In the genomic region with DNA sequence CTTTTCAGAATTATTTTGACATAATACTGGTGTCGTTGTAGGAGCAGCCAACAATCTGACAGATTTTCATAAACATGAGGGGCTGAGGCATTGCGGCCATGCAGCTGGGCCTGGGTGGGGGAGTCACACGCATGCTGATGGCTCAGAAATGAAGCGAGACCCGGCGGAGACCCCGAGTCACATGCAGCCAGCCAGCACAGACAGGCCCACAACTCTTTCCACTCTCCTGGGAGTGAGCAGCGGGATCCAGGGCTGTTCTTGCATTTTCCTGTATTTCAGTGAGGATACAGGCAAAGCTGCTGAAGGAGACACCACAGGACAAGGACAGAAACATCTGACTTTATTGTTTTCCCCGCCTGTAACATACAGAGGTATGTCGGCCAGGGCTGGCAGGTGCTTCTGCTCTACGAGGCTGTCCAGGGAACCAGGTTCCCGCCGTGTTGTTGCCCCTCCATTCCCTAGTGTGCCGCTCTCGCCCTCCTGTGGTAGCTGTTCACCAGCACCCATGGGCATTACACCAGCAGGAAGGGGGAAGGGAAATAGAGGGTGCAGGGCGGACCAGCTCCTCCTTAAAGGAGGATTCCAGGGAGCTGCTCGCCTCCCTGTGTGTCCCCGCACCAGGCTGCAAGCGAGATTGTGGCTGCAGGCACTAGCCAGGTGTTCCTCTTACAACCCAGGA, we compare ENCODE assay signal across 1 cellular context.
TF ChIP-seq lines count a peak whose summit lies in the region.

No MANE protein-coding gene starts in this region.

TF ChIP-seq in H1, 55 proteins besides CTCF, POLR2A, EP300 and RAD21 (continued from another document):
- TF ChIP-seq, protein P1, sequence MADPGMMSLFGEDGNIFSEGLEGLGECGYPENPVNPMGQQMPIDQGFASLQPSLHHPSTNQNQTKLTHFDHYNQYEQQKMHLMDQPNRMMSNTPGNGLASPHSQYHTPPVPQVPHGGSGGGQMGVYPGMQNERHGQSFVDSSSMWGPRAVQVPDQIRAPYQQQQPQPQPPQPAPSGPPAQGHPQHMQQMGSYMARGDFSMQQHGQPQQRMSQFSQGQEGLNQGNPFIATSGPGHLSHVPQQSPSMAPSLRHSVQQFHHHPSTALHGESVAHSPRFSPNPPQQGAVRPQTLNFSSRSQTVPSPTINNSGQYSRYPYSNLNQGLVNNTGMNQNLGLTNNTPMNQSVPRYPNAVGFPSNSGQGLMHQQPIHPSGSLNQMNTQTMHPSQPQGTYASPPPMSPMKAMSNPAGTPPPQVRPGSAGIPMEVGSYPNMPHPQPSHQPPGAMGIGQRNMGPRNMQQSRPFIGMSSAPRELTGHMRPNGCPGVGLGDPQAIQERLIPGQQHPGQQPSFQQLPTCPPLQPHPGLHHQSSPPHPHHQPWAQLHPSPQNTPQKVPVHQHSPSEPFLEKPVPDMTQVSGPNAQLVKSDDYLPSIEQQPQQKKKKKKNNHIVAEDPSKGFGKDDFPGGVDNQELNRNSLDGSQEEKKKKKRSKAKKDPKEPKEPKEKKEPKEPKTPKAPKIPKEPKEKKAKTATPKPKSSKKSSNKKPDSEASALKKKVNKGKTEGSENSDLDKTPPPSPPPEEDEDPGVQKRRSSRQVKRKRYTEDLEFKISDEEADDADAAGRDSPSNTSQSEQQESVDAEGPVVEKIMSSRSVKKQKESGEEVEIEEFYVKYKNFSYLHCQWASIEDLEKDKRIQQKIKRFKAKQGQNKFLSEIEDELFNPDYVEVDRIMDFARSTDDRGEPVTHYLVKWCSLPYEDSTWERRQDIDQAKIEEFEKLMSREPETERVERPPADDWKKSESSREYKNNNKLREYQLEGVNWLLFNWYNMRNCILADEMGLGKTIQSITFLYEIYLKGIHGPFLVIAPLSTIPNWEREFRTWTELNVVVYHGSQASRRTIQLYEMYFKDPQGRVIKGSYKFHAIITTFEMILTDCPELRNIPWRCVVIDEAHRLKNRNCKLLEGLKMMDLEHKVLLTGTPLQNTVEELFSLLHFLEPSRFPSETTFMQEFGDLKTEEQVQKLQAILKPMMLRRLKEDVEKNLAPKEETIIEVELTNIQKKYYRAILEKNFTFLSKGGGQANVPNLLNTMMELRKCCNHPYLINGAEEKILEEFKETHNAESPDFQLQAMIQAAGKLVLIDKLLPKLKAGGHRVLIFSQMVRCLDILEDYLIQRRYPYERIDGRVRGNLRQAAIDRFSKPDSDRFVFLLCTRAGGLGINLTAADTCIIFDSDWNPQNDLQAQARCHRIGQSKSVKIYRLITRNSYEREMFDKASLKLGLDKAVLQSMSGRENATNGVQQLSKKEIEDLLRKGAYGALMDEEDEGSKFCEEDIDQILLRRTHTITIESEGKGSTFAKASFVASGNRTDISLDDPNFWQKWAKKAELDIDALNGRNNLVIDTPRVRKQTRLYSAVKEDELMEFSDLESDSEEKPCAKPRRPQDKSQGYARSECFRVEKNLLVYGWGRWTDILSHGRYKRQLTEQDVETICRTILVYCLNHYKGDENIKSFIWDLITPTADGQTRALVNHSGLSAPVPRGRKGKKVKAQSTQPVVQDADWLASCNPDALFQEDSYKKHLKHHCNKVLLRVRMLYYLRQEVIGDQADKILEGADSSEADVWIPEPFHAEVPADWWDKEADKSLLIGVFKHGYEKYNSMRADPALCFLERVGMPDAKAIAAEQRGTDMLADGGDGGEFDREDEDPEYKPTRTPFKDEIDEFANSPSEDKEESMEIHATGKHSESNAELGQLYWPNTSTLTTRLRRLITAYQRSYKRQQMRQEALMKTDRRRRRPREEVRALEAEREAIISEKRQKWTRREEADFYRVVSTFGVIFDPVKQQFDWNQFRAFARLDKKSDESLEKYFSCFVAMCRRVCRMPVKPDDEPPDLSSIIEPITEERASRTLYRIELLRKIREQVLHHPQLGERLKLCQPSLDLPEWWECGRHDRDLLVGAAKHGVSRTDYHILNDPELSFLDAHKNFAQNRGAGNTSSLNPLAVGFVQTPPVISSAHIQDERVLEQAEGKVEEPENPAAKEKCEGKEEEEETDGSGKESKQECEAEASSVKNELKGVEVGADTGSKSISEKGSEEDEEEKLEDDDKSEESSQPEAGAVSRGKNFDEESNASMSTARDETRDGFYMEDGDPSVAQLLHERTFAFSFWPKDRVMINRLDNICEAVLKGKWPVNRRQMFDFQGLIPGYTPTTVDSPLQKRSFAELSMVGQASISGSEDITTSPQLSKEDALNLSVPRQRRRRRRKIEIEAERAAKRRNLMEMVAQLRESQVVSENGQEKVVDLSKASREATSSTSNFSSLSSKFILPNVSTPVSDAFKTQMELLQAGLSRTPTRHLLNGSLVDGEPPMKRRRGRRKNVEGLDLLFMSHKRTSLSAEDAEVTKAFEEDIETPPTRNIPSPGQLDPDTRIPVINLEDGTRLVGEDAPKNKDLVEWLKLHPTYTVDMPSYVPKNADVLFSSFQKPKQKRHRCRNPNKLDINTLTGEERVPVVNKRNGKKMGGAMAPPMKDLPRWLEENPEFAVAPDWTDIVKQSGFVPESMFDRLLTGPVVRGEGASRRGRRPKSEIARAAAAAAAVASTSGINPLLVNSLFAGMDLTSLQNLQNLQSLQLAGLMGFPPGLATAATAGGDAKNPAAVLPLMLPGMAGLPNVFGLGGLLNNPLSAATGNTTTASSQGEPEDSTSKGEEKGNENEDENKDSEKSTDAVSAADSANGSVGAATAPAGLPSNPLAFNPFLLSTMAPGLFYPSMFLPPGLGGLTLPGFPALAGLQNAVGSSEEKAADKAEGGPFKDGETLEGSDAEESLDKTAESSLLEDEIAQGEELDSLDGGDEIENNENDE (IDR thresholded peaks at IDR 0.05; ENCODE audit: insufficient replicate concordance, low read length), result no peak
- TF ChIP-seq RBBP5 (IDR thresholded peaks at IDR 0.05; ENCODE audit: borderline replicate concordance, low read depth, low read length), result no peak
- TF ChIP-seq TBP (IDR thresholded peaks at IDR 0.05; ENCODE audit: low read depth, low read length), result no peak
- TF ChIP-seq, protein P2, sequence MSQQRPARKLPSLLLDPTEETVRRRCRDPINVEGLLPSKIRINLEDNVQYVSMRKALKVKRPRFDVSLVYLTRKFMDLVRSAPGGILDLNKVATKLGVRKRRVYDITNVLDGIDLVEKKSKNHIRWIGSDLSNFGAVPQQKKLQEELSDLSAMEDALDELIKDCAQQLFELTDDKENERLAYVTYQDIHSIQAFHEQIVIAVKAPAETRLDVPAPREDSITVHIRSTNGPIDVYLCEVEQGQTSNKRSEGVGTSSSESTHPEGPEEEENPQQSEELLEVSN (IDR thresholded peaks at IDR 0.05), result peak; percentile 92
- peak; percentile 76 for TF ChIP-seq MAX (IDR thresholded peaks at IDR 0.05)
TF ChIP-seq in H1: peak in this region for 2.
